ENCODE assay signal across 1 cellular context in genomic region chr15:75734861-75735760, GRCh38. TPM values are rescaled to one million over a fixed set of nuclear protein-coding genes. Genes with fewer than 3 reads are reported as not detected.
"Had no signal": no experiment of that assay in that cellular context is flagged by ENCODE, and none has a peak within 500 bp of the region (broad histone marks: within the 10 kb centered on the region; RNA-seq: fewer than 3 reads in every experiment).

No MANE protein-coding gene starts in this region.

RNA-seq across cellular contexts. Expression of gene CSPG4, which starts 22.5 kb away (rescaled TPM):
- total RNA-seq: activated naive CD8-positive, alpha-beta T cell treated with anti-CD3 and anti-CD28 coated beads for 36 hours had no signal
